23 cellular contexts compared by ENCODE assay signal in the genomic region with DNA sequence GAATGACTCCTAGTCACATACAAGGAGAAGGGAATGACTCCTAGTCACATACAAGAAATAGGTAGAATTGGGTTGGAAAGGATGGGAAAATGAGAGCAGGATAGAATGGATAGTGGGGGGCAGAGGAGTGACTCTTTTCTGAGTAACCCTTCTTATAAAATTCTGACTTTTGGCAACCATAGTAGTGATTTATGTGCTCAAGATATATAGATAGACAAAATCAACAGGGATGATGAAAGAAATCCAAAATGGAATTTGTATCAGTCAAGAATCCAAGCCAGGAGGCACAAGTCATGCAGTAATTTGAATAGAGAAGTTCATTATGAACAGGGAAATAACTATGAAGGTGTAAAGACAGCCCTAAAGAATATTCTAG. TPM values are rescaled to one million over a fixed set of nuclear protein-coding genes. Genes with fewer than 3 reads are reported as not detected.
DNase-seq lines count a peak whose midpoint lies in the region; ATAC-seq, FAIRE-seq and TF ChIP-seq lines count a peak whose summit lies in the region.
"Had no signal": no experiment of that assay in that cellular context is flagged by ENCODE, and none has a peak within 500 bp of the region (broad histone marks: within the 10 kb centered on the region; RNA-seq: fewer than 3 reads in every experiment).

No MANE protein-coding gene starts in this region.

- FAIRE-seq in HepG2 (lab: Jason Lieb, UNC): no peak
- FAIRE-seq in RCC 7860 (lab: Jason Lieb, UNC): no peak
- FAIRE-seq in H1 (lab: Jason Lieb, UNC): no peak
- FAIRE-seq: A204.1, D721Med, GM12892, HTR-8/SVneo had no signal

- CTCF ChIA-PET in HepG2 (lab: Yijun Ruan, JAX; ENCODE audit: low intra/inter-chr PET ratio, low total read pairs): interaction anchor here (1.0 kb wide), 1 partner anchor 12 kb away, joined by 3 read pairs; no protein-coding TSS in a partner anchor
- CTCF ChIA-PET in H1 (lab: Charles Lee; ENCODE audit: partially characterized antibody): interaction anchor here (0.7 to 1.5 kb wide), 5 partner anchors 8 to 71 kb away, joined by 3 to 5 read pairs (median 3); no protein-coding TSS in a partner anchor

- POLR2A ChIA-PET in HepG2 (lab: Yijun Ruan, JAX) (interaction anchor here (1.0 to 2.1 kb wide), 2 partner anchors 12 to 349 kb away, joined by 4 to 27 read pairs; no protein-coding TSS in a partner anchor), H1 (lab: Charles Lee; ENCODE audit: partially characterized antibody) (no interaction called here)

- no peak overlapping the region for H2BK5ac ChIP-seq in H1 (ENCODE audit: low read depth, low read length)

- BruUV-seq in HepG2 (replicated peaks; lab: Mats Ljungman, UMichigan): TSS peak; percentile 70

- no peaks in the 10 kb centered on the region for H3K36me3 ChIP-seq in HepG2 (replicated peaks in 1 of 2; ENCODE audit: control insufficient read depth in 1 of 2, insufficient read depth in 2 of 2, low read length in 2 of 2)
- no peaks in the 10 kb centered on the region for H3K36me3 ChIP-seq in right lobe of liver
- H3K36me3 ChIP-seq in H1 (ENCODE audit: control insufficient read depth in 2 of 4, insufficient read depth in 4 of 4, low read length in 3 of 4): no peaks in the 10 kb centered on the region
- no peaks in the 10 kb centered on the region for H3K36me3 ChIP-seq in psoas muscle (ENCODE audit: insufficient read depth in 1 of 2, low read depth in 1 of 2)
- H3K36me3 ChIP-seq: BLaER1, SJCRH30 had no signal

- H3K27me3 ChIP-seq in HepG2 (ENCODE audit: control insufficient read depth in 1 of 2, insufficient read depth in 2 of 2, low read length in 2 of 2) (no peaks in the 10 kb centered on the region), right lobe of liver (no peaks in the 10 kb centered on the region), H1 (replicated peaks in 1 of 4; ENCODE audit: control insufficient read depth in 3 of 4, extremely low read depth in 1 of 4, insufficient read depth in 3 of 4, low read length in 3 of 4) (no peaks in the 10 kb centered on the region), psoas muscle (ENCODE audit: insufficient read depth in 3 of 3, low read length in 2 of 3) (no peaks in the 10 kb centered on the region)
- H3K27me3 ChIP-seq: BLaER1, SJCRH30 had no signal

- in situ Hi-C loops in HepG2 (cut with HindIII; ENCODE audit: extremely low pct_ligation_motif_present, low pct_unique_long_range_greater_than_20kb): no loop called here

- 0 out of 2 replicates have a peak overlapping the region, but pooled peaks have one; percentile 27 for H3K9ac ChIP-seq in HepG2 (ENCODE audit: insufficient read depth, low read depth, low read length)
- H3K9ac ChIP-seq in H1 (replicated peaks in 1 of 4; ENCODE audit: extremely low read depth in 1 of 4, low read depth in 3 of 4, low read length in 3 of 4): no peak overlapping the region
- H3K9ac ChIP-seq: BLaER1 had no signal

- no peak overlapping the region for H3K4ac ChIP-seq in H1 (replicated peaks; ENCODE audit: insufficient read length, low read depth, low read length)

- H2BK15ac ChIP-seq in H1 (ENCODE audit: low read length): no peak overlapping the region

- H2AFZ ChIP-seq in HepG2 (ENCODE audit: low read length) (no peak overlapping the region), H1 (ENCODE audit: low read length) (no peak overlapping the region)

- H4K5ac ChIP-seq in H1 (ENCODE audit: insufficient read length, low read depth, low read length): no peak overlapping the region

- no peak overlapping the region for H3K23ac ChIP-seq in H1 (ENCODE audit: insufficient read length)

- no peak overlapping the region for H4K91ac ChIP-seq in H1 (replicated peaks; ENCODE audit: insufficient read length, low read length)

- TF ChIP-seq POLR2A in HepG2 (IDR thresholded peaks at IDR 0.05; ENCODE audit: insufficient read depth in 1 of 2, low read depth in 2 of 2, low read length in 2 of 2) (no peak), right lobe of liver (IDR thresholded peaks at IDR 0.05) (no peak), H1 (IDR thresholded peaks at IDR 0.05; ENCODE audit: control extremely low read depth in 1 of 2, low read depth in 2 of 2, low read length in 2 of 2) (no peak)

- H3K27ac ChIP-seq in HepG2 (ENCODE audit: extremely low read length, insufficient read depth, low read length): peak overlapping the region; percentile 77
- peak overlapping the region in 1 of 3 donors; percentile 66 for H3K27ac ChIP-seq in right lobe of liver
- H3K27ac ChIP-seq in H1 (ENCODE audit: low read depth, low read length): no peak overlapping the region
- H3K27ac ChIP-seq in psoas muscle: no peak overlapping the region
- H3K27ac ChIP-seq: BLaER1, HL-60, SJCRH30 had no signal

- H4K20me1 ChIP-seq in HepG2 (ENCODE audit: insufficient read depth, low read length) (no peaks in the 10 kb centered on the region), H1 (replicated peaks in 1 of 2; ENCODE audit: control insufficient read depth in 1 of 2, insufficient read depth in 2 of 2, low read length in 2 of 2) (no peaks in the 10 kb centered on the region)
- H4K20me1 ChIP-seq: BLaER1 had no signal

- ATAC-seq in HepG2: no peak
- ATAC-seq in right lobe of liver: no peak
- no peak for ATAC-seq in GM18870 (IDR thresholded peaks at IDR 0.05; ENCODE audit: unreplicated experiment)
- ATAC-seq in psoas muscle: no peak

- no peak for TF ChIP-seq EP300 in HepG2 (IDR thresholded peaks at IDR 0.05; ENCODE audit: low read depth in 2 of 2, low read length in 2 of 2)
- TF ChIP-seq EP300 in HepG2 (CRISPR knock-in tag; IDR thresholded peaks at IDR 0.05; ENCODE audit: borderline replicate concordance): no peak
- no peak for TF ChIP-seq EP300 in H1 (IDR thresholded peaks at IDR 0.05; ENCODE audit: borderline replicate concordance in 1 of 2, low read depth in 2 of 2, low read length in 2 of 2)

- no peak overlapping the region; a peak in 1 of 6 replicates for H3K4me3 ChIP-seq in HepG2 (replicated peaks in 1 of 3; ENCODE audit: insufficient read depth in 1 of 3, low read depth in 2 of 3, low read length in 3 of 3)
- no peak overlapping the region for H3K4me3 ChIP-seq in right lobe of liver
- H3K4me3 ChIP-seq in H1 (ENCODE audit: extremely low read depth in 1 of 4, insufficient read depth in 2 of 4, low read depth in 3 of 4, low read length in 4 of 4): no peak overlapping the region
- no peak overlapping the region for H3K4me3 ChIP-seq in foreskin fibroblast (ENCODE audit: low read depth in 1 of 2, low read length in 2 of 2)
- no peak overlapping the region for H3K4me3 ChIP-seq in psoas muscle
- H3K4me3 ChIP-seq: BLaER1, SJCRH30 had no signal

- no peak overlapping the region for H2BK120ac ChIP-seq in H1 (replicated peaks; ENCODE audit: low read depth, low read length)

- no peak overlapping the region for H3K18ac ChIP-seq in H1 (ENCODE audit: extremely low read depth, low read length)

- H3K56ac ChIP-seq in H1 (replicated peaks; ENCODE audit: insufficient read length, low read depth, low read length): peak overlapping the region; percentile 70

- no peak overlapping the region for H2AK5ac ChIP-seq in H1 (ENCODE audit: low read depth, low read length)

- no peak overlapping the region for H2BK12ac ChIP-seq in H1 (ENCODE audit: low read depth, low read length)

- no peak for TF ChIP-seq RAD21 in HepG2 (CRISPR knock-in tag; IDR thresholded peaks at IDR 0.05)
- no peak for TF ChIP-seq RAD21 in H1 (IDR thresholded peaks at IDR 0.05 in 1 of 2, conservative IDR thresholded peaks at IDR 0.05 in 1 of 2; ENCODE audit: low read depth in 2 of 2, low read length in 2 of 2)

- intact Hi-C loops in HepG2 (cut with micrococcal nuclease; ENCODE audit: unreplicated experiment): loop anchor here (1.0 kb wide), 1 partner anchor 11 kb away; no protein-coding TSS in a partner anchor
- intact Hi-C loops in right lobe of liver (cut with DNase I): no loop called here
- intact Hi-C loops in psoas muscle (cut with DNase I): no loop called here

- no peak overlapping the region for H4K8ac ChIP-seq in H1 (ENCODE audit: extremely low read depth, insufficient read depth, low read length)

- no peaks in the 10 kb centered on the region for H3K23me2 ChIP-seq in H1 (ENCODE audit: low read depth, low read length)

- H3K4me2 ChIP-seq in HepG2 (ENCODE audit: low read depth, low read length) (0 out of 2 replicates have a peak overlapping the region, but pooled peaks have one; percentile 23), H1 (ENCODE audit: insufficient read depth in 1 of 2, low read depth in 2 of 2, low read length in 2 of 2) (no peak overlapping the region)
- H3K4me2 ChIP-seq: BLaER1 had no signal

- H3K9me3 ChIP-seq in HepG2 (ENCODE audit: low read length): no peaks in the 10 kb centered on the region
- H3K9me3 ChIP-seq in right lobe of liver: no peaks in the 10 kb centered on the region
- no peaks in the 10 kb centered on the region; a peak in 1 of 4 replicates for H3K9me3 ChIP-seq in H1 (ENCODE audit: insufficient read depth in 2 of 2, low read depth in 1 of 2, low read length in 1 of 2)
- H3K9me3 ChIP-seq in psoas muscle: no peaks in the 10 kb centered on the region
- H3K9me3 ChIP-seq: BLaER1 had no signal

- DNase-seq in HepG2 (ENCODE audit: low spot score) (peak; percentile 24), right lobe of liver (no peak), RCC 7860 (ENCODE audit: low spot score) (peak; percentile 8), H1 (ENCODE audit: low read depth in 1 of 2, low spot score in 2 of 2) (no peak), foreskin fibroblast (no peak), psoas muscle (no peak)
- no peak for DNase-seq in activated CD8-positive, alpha-beta memory T cell treated with anti-CD3 and anti-CD28 coated beads, Interleukin-2, amount 50 U/mL, for 48 hours
- DNase-seq: CD4-positive, alpha-beta memory T cell; Kasumi-1; NCI-H1105; NCI-H1694; NCI-H2081 treated with DMSO at 0.1 percent for 48 hours; NCI-H510A treated with DMSO at 0.1 percent for 48 hours; NCI-H774; OCI-M1 had no signal

- H3K4me1 ChIP-seq in HepG2 (ENCODE audit: insufficient read depth, low read length) (peaks cover 58% of the 10 kb centered on the region), right lobe of liver (peaks cover 0 to 27% (median 3%) of the 10 kb centered on the region in 4 donors), H1 (replicated peaks in 1 of 4; ENCODE audit: control insufficient read depth in 3 of 4, insufficient read depth in 4 of 4, low read length in 3 of 4) (no peaks in the 10 kb centered on the region; a peak in 2 of 7 replicates), psoas muscle (no peaks in the 10 kb centered on the region)
- H3K4me1 ChIP-seq: BLaER1 had no signal

- no peak for TF ChIP-seq CTCF in HepG2 (CRISPR knock-in tag; IDR thresholded peaks at IDR 0.05)
- TF ChIP-seq CTCF in right lobe of liver (IDR thresholded peaks at IDR 0.05): no peak
- TF ChIP-seq CTCF in H1 (IDR thresholded peaks at IDR 0.05; ENCODE audit: control extremely low read depth in 1 of 3, insufficient read depth in 1 of 3, low read depth in 1 of 3, low read length in 3 of 3): no peak
- TF ChIP-seq CTCF in foreskin fibroblast (IDR thresholded peaks at IDR 0.05; ENCODE audit: low read depth, low read length): no peak
- TF ChIP-seq CTCF in psoas muscle (IDR thresholded peaks at IDR 0.05): no peak

- H3K14ac ChIP-seq in H1 (ENCODE audit: insufficient read length): no peak overlapping the region

- H3K79me2 ChIP-seq in HepG2 (ENCODE audit: insufficient read depth, low read length) (no peaks in the 10 kb centered on the region), H1 (ENCODE audit: control insufficient read depth in 1 of 2, insufficient read depth in 2 of 2, low read length in 2 of 2) (no peaks in the 10 kb centered on the region)

- H2BK20ac ChIP-seq in H1 (ENCODE audit: low read length): no peak overlapping the region

- no peaks in the 10 kb centered on the region for H3K79me1 ChIP-seq in H1 (ENCODE audit: low read depth, low read length)

RNA-seq across cellular contexts. Expression of gene ADAT2, which starts 41.7 kb away (rescaled TPM):
- total RNA-seq in HepG2 (2016; rRNA removed; fragmentation: Illumina TruSeq; extraction: Trizol) (15.0 and 18.3 TPM in 2 replicates), right lobe of liver (1 to 10 TPM; 3.6 to 5.2 (median 4.2) TPM), psoas muscle (1 to 10 TPM; 1.2 to 1.7 (median 1.5) TPM)
- 2.8 TPM in 2 replicates for total RNA-seq in HepG2 (2016; cell fraction: cytosol; rRNA removed; fragmentation: Illumina TruSeq; extraction: Trizol; ENCODE audit: low read depth)
- 13.6 and 18.6 TPM in 2 replicates for total RNA-seq in HepG2 (2016; cell fraction: insoluble cytoplasmic fraction; rRNA removed; fragmentation: Illumina TruSeq; extraction: Trizol)
- 6.8 and 7.5 TPM in 2 replicates for total RNA-seq in HepG2 (2016; cell fraction: membrane; rRNA removed; fragmentation: Illumina TruSeq; extraction: Trizol)
- 40.6 and 48.3 TPM in 2 replicates for total RNA-seq in HepG2 (2016; cell fraction: nucleus; rRNA removed; fragmentation: Illumina TruSeq; extraction: Trizol)
- polyA plus RNA-seq in HepG2 (2011; rRNA removed) (8.6 and 10.5 TPM in 2 replicates), H1 (2011; rRNA removed) (3.5 and 4.3 TPM in 2 replicates), psoas muscle (1 to 10 TPM in 2 of 3 donors, under 1 TPM in 1; 0.55 to 2.6 (median 2.1) TPM)
- polyA plus RNA-seq in HepG2 (2011; cell fraction: cytosol; rRNA removed): 2.9 and 3.7 TPM in 2 replicates
- polyA plus RNA-seq in HepG2 (2011; cell fraction: nucleus; rRNA removed): 17.9 and 26.3 TPM in 2 replicates
- polyA plus RNA-seq in HepG2 (2012): 10.9 and 11.5 TPM in 2 replicates
- 1.3 and 1.5 TPM in 2 replicates for polyA plus RNA-seq in HepG2 (2016; cell fraction: cytosol; fragmentation: Illumina TruSeq; extraction: Trizol; ENCODE audit: low read depth)
- polyA plus RNA-seq in HepG2 (2016; cell fraction: insoluble cytoplasmic fraction; fragmentation: Illumina TruSeq; extraction: Trizol; ENCODE audit: low read depth): 10.9 and 12.5 TPM in 2 replicates
- polyA plus RNA-seq in HepG2 (2016; cell fraction: membrane; fragmentation: Illumina TruSeq; extraction: Trizol; ENCODE audit: low read depth): 3.6 and 4.2 TPM in 2 replicates
- polyA plus RNA-seq in HepG2 (2016; cell fraction: nucleus; fragmentation: Illumina TruSeq; extraction: Trizol; ENCODE audit: insufficient read depth, low read depth): 102 and 108 TPM in 2 replicates
- 2.9 and 4.0 TPM in 2 replicates for polyA minus RNA-seq in HepG2 (2011; rRNA and poly(A)+ RNA removed; ENCODE audit: low replicate concordance)
- polyA minus RNA-seq in HepG2 (2011; cell fraction: cytosol; rRNA and poly(A)+ RNA removed): 2.2 and 3.1 TPM in 2 replicates
- 37.0 and 37.2 TPM in 2 replicates for polyA minus RNA-seq in HepG2 (2011; cell fraction: nucleus; rRNA and poly(A)+ RNA removed)
- 11.3 and 11.8 TPM in 2 replicates for total RNA-seq in H1 (2021; fragmentation: NEBNext Ultra II Directional; extraction: Animal tissue kit (Norgen Biotek cat#: 25700))
- polyA plus RNA-seq in H1 (2011; cell fraction: cytosol; rRNA removed): 6.7 TPM
- 3.0 TPM for polyA plus RNA-seq in H1 (2011; cell fraction: nucleus; rRNA removed)
- 6.4 to 9.2 TPM (median 7.5 TPM) in 4 replicates for polyA plus RNA-seq in H1 (2012, experiment 1 of 2)
- polyA plus RNA-seq in H1 (2012, experiment 2 of 2): 0.85 TPM
- polyA plus RNA-seq in H1 (2013, experiment 1 of 2): 6.9 TPM
- 7.4 TPM for polyA plus RNA-seq in H1 (2013, experiment 2 of 2)
- polyA minus RNA-seq in H1 (2011; rRNA and poly(A)+ RNA removed): 7.1 and 7.3 TPM in 2 replicates
- polyA minus RNA-seq in H1 (2011; cell fraction: cytosol; rRNA and poly(A)+ RNA removed): 9.8 TPM
- polyA minus RNA-seq in H1 (2011; cell fraction: nucleus; rRNA and poly(A)+ RNA removed): 17.3 TPM

RNA-seq across cellular contexts. Expression of gene PEX3, which starts 41.8 kb away (rescaled TPM):
- total RNA-seq in HepG2 (2016; rRNA removed; fragmentation: Illumina TruSeq; extraction: Trizol) (40.8 and 50.5 TPM in 2 replicates), right lobe of liver (10 to 100 TPM; 16.0 to 23.6 (median 18.7) TPM), psoas muscle (10 to 100 TPM; 12.9 to 17.9 (median 14.0) TPM)
- 5.8 and 6.4 TPM in 2 replicates for total RNA-seq in HepG2 (2016; cell fraction: cytosol; rRNA removed; fragmentation: Illumina TruSeq; extraction: Trizol; ENCODE audit: low read depth)
- total RNA-seq in HepG2 (2016; cell fraction: insoluble cytoplasmic fraction; rRNA removed; fragmentation: Illumina TruSeq; extraction: Trizol): 42.6 and 48.9 TPM in 2 replicates
- total RNA-seq in HepG2 (2016; cell fraction: membrane; rRNA removed; fragmentation: Illumina TruSeq; extraction: Trizol): 7.4 and 8.1 TPM in 2 replicates
- total RNA-seq in HepG2 (2016; cell fraction: nucleus; rRNA removed; fragmentation: Illumina TruSeq; extraction: Trizol): 38.5 and 40.8 TPM in 2 replicates
- polyA plus RNA-seq in HepG2 (2011; rRNA removed) (23.8 and 30.9 TPM in 2 replicates), H1 (2011; rRNA removed) (5.2 and 8.0 TPM in 2 replicates), psoas muscle (10 to 100 TPM in 1 of 3 donors, 1 to 10 TPM in 2; 7.1 to 13.0 (median 7.7) TPM)
- 11.9 and 12.0 TPM in 2 replicates for polyA plus RNA-seq in HepG2 (2011; cell fraction: cytosol; rRNA removed)
- polyA plus RNA-seq in HepG2 (2011; cell fraction: nucleus; rRNA removed): 11.0 and 11.6 TPM in 2 replicates
- 15.2 and 23.5 TPM in 2 replicates for polyA plus RNA-seq in HepG2 (2012)
- 2.8 and 3.7 TPM in 2 replicates for polyA plus RNA-seq in HepG2 (2016; cell fraction: cytosol; fragmentation: Illumina TruSeq; extraction: Trizol; ENCODE audit: low read depth)
- 50.8 and 51.6 TPM in 2 replicates for polyA plus RNA-seq in HepG2 (2016; cell fraction: insoluble cytoplasmic fraction; fragmentation: Illumina TruSeq; extraction: Trizol; ENCODE audit: low read depth)
- polyA plus RNA-seq in HepG2 (2016; cell fraction: membrane; fragmentation: Illumina TruSeq; extraction: Trizol; ENCODE audit: low read depth): 6.0 TPM in 2 replicates
- 46.8 and 53.0 TPM in 2 replicates for polyA plus RNA-seq in HepG2 (2016; cell fraction: nucleus; fragmentation: Illumina TruSeq; extraction: Trizol; ENCODE audit: insufficient read depth, low read depth)
- 20.4 and 21.0 TPM in 2 replicates for polyA minus RNA-seq in HepG2 (2011; rRNA and poly(A)+ RNA removed; ENCODE audit: low replicate concordance)
- polyA minus RNA-seq in HepG2 (2011; cell fraction: cytosol; rRNA and poly(A)+ RNA removed): 17.1 and 20.5 TPM in 2 replicates
- 55.8 and 64.9 TPM in 2 replicates for polyA minus RNA-seq in HepG2 (2011; cell fraction: nucleus; rRNA and poly(A)+ RNA removed)
- 14.4 and 16.8 TPM in 2 replicates for total RNA-seq in H1 (2021; fragmentation: NEBNext Ultra II Directional; extraction: Animal tissue kit (Norgen Biotek cat#: 25700))
- polyA plus RNA-seq in H1 (2011; cell fraction: cytosol; rRNA removed): 9.7 TPM
- 6.2 TPM for polyA plus RNA-seq in H1 (2011; cell fraction: nucleus; rRNA removed)
- 10.6 to 20.2 TPM (median 12.7 TPM) in 4 replicates for polyA plus RNA-seq in H1 (2012, experiment 1 of 2)
- polyA plus RNA-seq in H1 (2012, experiment 2 of 2): 1.5 TPM
- polyA plus RNA-seq in H1 (2013, experiment 1 of 2): 17.7 TPM
- 17.5 TPM for polyA plus RNA-seq in H1 (2013, experiment 2 of 2)
- 8.5 and 11.6 TPM in 2 replicates for polyA minus RNA-seq in H1 (2011; rRNA and poly(A)+ RNA removed)
- polyA minus RNA-seq in H1 (2011; cell fraction: cytosol; rRNA and poly(A)+ RNA removed): 13.1 TPM
- 22.0 TPM for polyA minus RNA-seq in H1 (2011; cell fraction: nucleus; rRNA and poly(A)+ RNA removed)

Comparison
In these comparisons a context has a peak if more than half of its experiments do, and no peak if none do; other contexts are left out.
1. DNase-seq: peak in HepG2 (single experiment) and RCC 7860 (single experiment); none in right lobe of liver (0 of 3), H1 (0 of 2), foreskin fibroblast (0 of 2), activated CD8-positive, alpha-beta memory T cell treated with anti-CD3 and anti-CD28 coated beads, Interleukin-2, amount 50 U/mL, for 48 hours (single experiment) and psoas muscle (0 of 2).